8 cellular contexts compared by ENCODE assay signal in the genomic region with DNA sequence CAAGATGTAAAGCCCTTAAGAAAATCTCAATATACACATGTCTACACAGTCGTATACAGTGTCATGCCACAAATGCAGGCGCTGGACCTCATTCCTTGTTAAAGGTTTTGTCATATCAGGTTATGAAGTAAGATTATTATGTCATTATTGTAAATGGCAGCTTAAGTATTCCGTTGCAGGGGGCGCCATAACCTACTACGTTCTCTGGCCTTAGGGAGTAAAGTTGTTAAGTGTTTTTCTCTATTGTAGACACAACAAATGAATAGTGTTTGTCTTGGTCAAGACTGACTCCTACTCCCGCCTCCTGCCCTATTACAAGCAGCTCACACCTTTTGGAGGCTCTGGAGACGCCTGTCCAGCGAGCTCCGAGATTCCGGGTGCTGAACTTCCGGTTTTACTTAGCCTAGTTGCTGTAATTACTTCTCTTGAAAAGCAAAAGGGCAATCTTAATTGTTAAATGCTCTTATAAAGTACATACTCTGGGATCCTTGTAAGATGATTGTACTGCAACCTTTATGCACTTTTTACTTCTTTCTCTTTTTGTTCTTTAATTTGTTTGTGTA. TPM values are rescaled to one million over a fixed set of nuclear protein-coding genes. Genes with fewer than 3 reads are reported as not detected.
DNase-seq lines count a peak whose midpoint lies in the region; ATAC-seq and TF ChIP-seq lines count a peak whose summit lies in the region.

No MANE protein-coding gene starts in this region.

- peaks cover 0 to 46% (median 24%) of the 10 kb centered on the region in 9 donors for H3K36me3 ChIP-seq in heart right ventricle

- no peaks in the 10 kb centered on the region for H3K27me3 ChIP-seq in heart right ventricle

- WGBS in heart right ventricle, 2 donors, result 0 to 1% methylated on average over 11 of the region's 11 CpGs

- no peaks in the 10 kb centered on the region for H3K9me3 Mint-ChIP-seq in IgD-negative memory B cell
- no peaks in the 10 kb centered on the region for H3K9me3 Mint-ChIP-seq in activated naive CD8-positive, alpha-beta T cell (ENCODE audit: low read depth)

- H3K27ac Mint-ChIP-seq in IgD-negative memory B cell, result peak overlapping the region; percentile 96 to 98 (median 98)
- H3K27ac Mint-ChIP-seq in activated naive CD8-positive, alpha-beta T cell, result peak overlapping the region; percentile 96

- intact Hi-C loops in heart right ventricle (cut with DNase I), result loop anchor here in 6 of 10 donors (5.0 to 10.0 kb wide), 7 partner anchors 201 to 573 kb away; partner anchors contain the start of genes ANKIB1 (in 5 of the 6), KRIT1 (in 5 of the 6), CYP51A1 (in 3 of the 6) and LRRD1 (in 3 of the 6)

- peak in 6 of 9 donors; percentile 18 to 62 (median 52) for TF ChIP-seq CTCF in heart right ventricle (IDR thresholded peaks at IDR 0.05)

- peak overlapping the region in 9 of 10 donors; percentile 89 to 99 (median 96) for H3K27ac ChIP-seq in heart right ventricle

- peak overlapping the region; percentile 84 to 100 (median 97) for H3K4me3 Mint-ChIP-seq in IgD-negative memory B cell
- peak overlapping the region; percentile 92 for H3K4me3 Mint-ChIP-seq in activated naive CD8-positive, alpha-beta T cell

- H3K9me3 ChIP-seq in heart right ventricle, result no peaks in the 10 kb centered on the region

- peaks cover 0 to 16% (median 13%) of the 10 kb centered on the region in 9 donors for H3K4me1 ChIP-seq in heart right ventricle

- H3K36me3 Mint-ChIP-seq in IgD-negative memory B cell, result peaks cover 5% of the 10 kb centered on the region
- no peaks in the 10 kb centered on the region for H3K36me3 Mint-ChIP-seq in activated naive CD8-positive, alpha-beta T cell

- peaks cover 7 to 10% (median 8%) of the 10 kb centered on the region in 3 donors for H3K4me1 Mint-ChIP-seq in IgD-negative memory B cell
- H3K4me1 Mint-ChIP-seq in activated naive CD8-positive, alpha-beta T cell (ENCODE audit: low read depth), result peaks cover 22% of the 10 kb centered on the region

- DNase-seq in EL (peak; percentile 55), SK-N-DZ (ENCODE audit: low spot score) (peak; percentile 35), heart right ventricle (peak in 1 of 2 donors; percentile 44), pulmonary artery endothelial cell (ENCODE audit: low read depth, low spot score) (peak; percentile 35), GOT3 (lab: John Stamatoyannopoulos, UW) (no peak)

- H3K27me3 Mint-ChIP-seq in IgD-negative memory B cell, result no peaks in the 10 kb centered on the region
- H3K27me3 Mint-ChIP-seq in activated naive CD8-positive, alpha-beta T cell, result no peaks in the 10 kb centered on the region

- ATAC-seq in GM21619 (IDR thresholded peaks at IDR 0.05; ENCODE audit: unreplicated experiment) (peak; percentile 34), heart right ventricle (peak in 6 of 8 donors; percentile 12 to 30 (median 22))

- peak overlapping the region; percentile 75 to 100 (median 96) for H3K4me3 ChIP-seq in heart right ventricle

RNA-seq across cellular contexts. Expression of gene GATAD1, which starts 1.0 kb away (rescaled TPM):
- 19.0 TPM for polyA plus RNA-seq in IgD-negative memory B cell
- polyA plus RNA-seq in SK-N-DZ (2014; cell fraction: cytosol; rRNA removed), result 30.3 and 31.2 TPM in 2 replicates
- 15.5 and 22.5 TPM in 2 replicates for polyA plus RNA-seq in SK-N-DZ (2014; cell fraction: nucleus; rRNA removed)
- total RNA-seq in heart right ventricle, result 10 to 100 TPM; 10.0 to 16.8 (median 14.2) TPM
- 10 to 100 TPM; 10.0 to 25.2 TPM for polyA plus RNA-seq in heart right ventricle
- total RNA-seq in pulmonary artery endothelial cell, result 16.0 and 17.7 TPM in 2 replicates

RNA-seq across cellular contexts. Expression of gene ERVW-1, which starts 29.5 kb away (rescaled TPM):
- polyA plus RNA-seq in IgD-negative memory B cell (0.06 TPM), heart right ventricle (under 1 TPM in 1 of 2 donors, not detected in 1; 0.15 TPM)
- not detected in 2 replicates for polyA plus RNA-seq in SK-N-DZ (2014; cell fraction: cytosol; rRNA removed)
- polyA plus RNA-seq in SK-N-DZ (2014; cell fraction: nucleus; rRNA removed), result not detected in 2 replicates
- total RNA-seq in heart right ventricle (not detected), pulmonary artery endothelial cell (not detected in 2 replicates)
